In genomic region chr4:53804719-53805118, GRCh38 we compare ENCODE assay signal across 8 cellular contexts.
DNase-seq lines count a peak whose midpoint lies in the region; ATAC-seq and TF ChIP-seq lines count a peak whose summit lies in the region.

No MANE protein-coding gene starts in this region.

- no peaks in the 10 kb centered on the region for H3K79me2 ChIP-seq in PC-9 (ENCODE audit: low read depth)
- no peaks in the 10 kb centered on the region for H3K79me2 ChIP-seq in smooth muscle cell (ENCODE audit: low read depth)

- DNase-seq in NOMO-1 (lab: John Stamatoyannopoulos, UW; ENCODE audit: unreplicated experiment in 2 of 2) (peak; percentile 19 to 28), NOMO-1 treated with dmso at 0.1 percent for 144 hours (lab: John Stamatoyannopoulos, UW; ENCODE audit: unreplicated experiment) (no peak), PC-9 (peak in 1 of 2 experiments; percentile 10), fibroblast of pulmonary artery (ENCODE audit: low read depth) (peak; percentile 28), smooth muscle cell (lab: John Stamatoyannopoulos, UW; ENCODE audit: unreplicated experiment) (no peak), NCI-H2227 (lab: John Stamatoyannopoulos, UW; ENCODE audit: unreplicated experiment) (no peak)

- H3K27me3 ChIP-seq in PC-9 (ENCODE audit: insufficient read depth, low read depth): no peaks in the 10 kb centered on the region
- no peaks in the 10 kb centered on the region for H3K27me3 ChIP-seq in smooth muscle cell (ENCODE audit: low read depth)

- no TSS peak for BruUV-seq in PC-9 (replicated peaks; lab: Mats Ljungman, UMichigan)

- TF ChIP-seq CTCF in PC-9 (conservative IDR thresholded peaks at IDR 0.05) (peak; percentile 59), fibroblast of pulmonary artery (IDR thresholded peaks at IDR 0.05; ENCODE audit: low read length, missing control alignments) (peak; percentile 41), smooth muscle cell (IDR thresholded peaks at IDR 0.05; ENCODE audit: borderline replicate concordance, insufficient read depth, poor library complexity, severe bottlenecking) (peak; percentile 30)

- 66% methylated on average over 2 of the region's 2 CpGs for WGBS in smooth muscle cell (ENCODE audit: low lambda C conversion rate)

- H3F3A ChIP-seq in PC-9 (ENCODE audit: insufficient read depth, low read depth) (no peaks in the 10 kb centered on the region), smooth muscle cell (ENCODE audit: low read depth) (no peaks in the 10 kb centered on the region)

- intact Hi-C loops in PC-9 (cut with micrococcal nuclease; ENCODE audit: unreplicated experiment): loop anchor here (1.0 kb wide), 1 partner anchor 607 kb away; no protein-coding TSS in a partner anchor

- H3K36me3 ChIP-seq in PC-9 (ENCODE audit: low read depth) (no peaks in the 10 kb centered on the region), smooth muscle cell (ENCODE audit: low read depth) (no peaks in the 10 kb centered on the region)

- POLR2A ChIA-PET in PC-9 (lab: Charles Lee; ENCODE audit: unreplicated experiment): no interaction called here

- ATAC-seq in HG02678 (IDR thresholded peaks at IDR 0.05; ENCODE audit: unreplicated experiment) (peak; percentile 59), GM21447 (IDR thresholded peaks at IDR 0.05; ENCODE audit: unreplicated experiment) (no peak)

- no peaks in the 10 kb centered on the region for H3K9me3 ChIP-seq in PC-9 (ENCODE audit: insufficient read depth, low read depth)
- no peaks in the 10 kb centered on the region for H3K9me3 ChIP-seq in smooth muscle cell (replicated peaks; ENCODE audit: low read depth)

- CTCF ChIA-PET in PC-9 (lab: Charles Lee): interaction anchor here (0.6 kb wide), 1 partner anchor 212 kb away, joined by 3 read pairs; no protein-coding TSS in a partner anchor

- H2AFZ ChIP-seq in PC-9: no peak overlapping the region
- no peak overlapping the region for H2AFZ ChIP-seq in smooth muscle cell (ENCODE audit: low read depth)

- H3K4me3 ChIP-seq in PC-9 (no peak overlapping the region), fibroblast of pulmonary artery (replicated peaks; ENCODE audit: low read depth, low read length) (no peak overlapping the region), smooth muscle cell (no peak overlapping the region)

- H3K27ac ChIP-seq in PC-9 (no peak overlapping the region), smooth muscle cell (ENCODE audit: low read depth) (no peak overlapping the region)

- no peaks in the 10 kb centered on the region for H4K20me1 ChIP-seq in PC-9 (ENCODE audit: insufficient read depth)
- H4K20me1 ChIP-seq in smooth muscle cell (ENCODE audit: low read depth): no peaks in the 10 kb centered on the region

- H3K9me2 ChIP-seq in PC-9 (ENCODE audit: insufficient read depth): no peaks in the 10 kb centered on the region

- no peak overlapping the region for H3K9ac ChIP-seq in smooth muscle cell (ENCODE audit: low read depth)

- H3K4me1 ChIP-seq in PC-9 (replicated peaks; ENCODE audit: insufficient read depth) (no peaks in the 10 kb centered on the region), smooth muscle cell (ENCODE audit: low read depth) (no peaks in the 10 kb centered on the region)

- H3K4me2 ChIP-seq in PC-9 (no peak overlapping the region), smooth muscle cell (no peak overlapping the region)

Comparison
In these comparisons a context has a peak if more than half of its experiments do, and no peak if none do; other contexts are left out.
1. DNase-seq: peak in NOMO-1 (2 of 2) and fibroblast of pulmonary artery (single experiment); none in NOMO-1 treated with dmso at 0.1 percent for 144 hours (single experiment), smooth muscle cell (single experiment) and NCI-H2227 (single experiment).
2. Peak in every context shown above with its lines, with median percentiles within 50 percentile points of each other: CTCF ChIP-seq.